Comparison of ENCODE assay signal across 25 cellular contexts in the genomic region with DNA sequence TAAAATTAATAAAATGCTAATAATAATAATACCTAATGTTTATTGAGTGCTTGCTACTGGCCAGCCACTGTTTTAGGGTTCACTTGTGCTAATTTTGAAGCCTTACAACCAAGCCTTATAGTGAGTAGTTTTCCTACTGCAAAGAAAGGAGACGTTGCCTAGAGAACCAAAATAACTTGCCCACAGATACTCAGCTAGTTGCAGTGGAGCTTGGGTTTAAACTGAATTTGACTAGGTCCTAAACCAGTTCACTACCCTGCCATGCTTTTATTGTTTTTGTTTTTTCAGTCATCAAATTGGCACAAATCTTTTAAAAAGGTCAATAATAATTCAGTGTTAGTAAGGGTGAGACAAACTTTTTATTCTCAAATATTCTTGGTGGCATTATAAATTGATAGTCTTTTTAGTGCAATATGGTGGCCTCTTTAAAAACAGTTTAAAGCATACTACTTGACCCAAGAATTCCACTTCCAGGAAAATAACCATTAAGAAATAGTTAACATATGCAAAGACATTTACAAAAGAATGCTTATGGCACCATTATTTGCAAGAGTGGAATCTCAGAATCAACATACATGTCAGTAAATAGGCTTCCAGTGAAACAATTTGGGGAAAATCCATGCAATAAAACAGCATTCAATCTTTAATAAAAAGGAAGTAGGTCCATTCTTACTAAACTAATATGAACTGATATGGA.
"Had no signal": no experiment of that assay in that cellular context is flagged by ENCODE, and none has a peak within 500 bp of the region (broad histone marks: within the 10 kb centered on the region; RNA-seq: fewer than 3 reads in every experiment).

No MANE protein-coding gene starts in this region.

- H3K27me3 Mint-ChIP-seq: naive thymus-derived CD4-positive, alpha-beta T cell; stimulated activated naive B cell treated with anti-CD40 and anti-IgM and Interleukin-4, amounts not matched to agents 10 μg/mL and 1 μg/mL and 100 μg/mL, for 72 hours; stimulated activated naive CD8-positive, alpha-beta T cell treated with anti-CD3 and anti-CD28 coated beads, Interleukin-15, Interleukin-2, amounts not matched to agents 100 ng/mL and 50 ng/mL, for 24 hours had no signal

- H3K27ac Mint-ChIP-seq: naive thymus-derived CD4-positive, alpha-beta T cell; nephron; neural progenitor cell; progenitor cell of endocrine pancreas; stimulated activated naive B cell treated with anti-CD40 and anti-IgM and Interleukin-4, amounts not matched to agents 10 μg/mL and 1 μg/mL and 100 μg/mL, for 72 hours; stimulated activated naive CD8-positive, alpha-beta T cell treated with anti-CD3 and anti-CD28 coated beads, Interleukin-15, Interleukin-2, amounts not matched to agents 100 ng/mL and 50 ng/mL, for 24 hours had no signal

- H3K27ac ChIP-seq: esophagus squamous epithelium, hepatocyte, left lung, neural progenitor cell, parathyroid adenoma, right lobe of liver, thoracic aorta, tibial nerve, upper lobe of left lung had no signal

- H3K4me1 ChIP-seq: left lung, neural progenitor cell, parathyroid adenoma, right lobe of liver, tibial nerve, upper lobe of left lung had no signal

- H3K27me3 ChIP-seq: esophagus squamous epithelium, hepatocyte, left lung, neural progenitor cell, right lobe of liver, tibial nerve, upper lobe of left lung had no signal

- H3K4me3 Mint-ChIP-seq: naive thymus-derived CD4-positive, alpha-beta T cell; nephron; neural progenitor cell; stimulated activated naive B cell treated with anti-CD40 and anti-IgM and Interleukin-4, amounts not matched to agents 10 μg/mL and 1 μg/mL and 100 μg/mL, for 72 hours; stimulated activated naive CD8-positive, alpha-beta T cell treated with anti-CD3 and anti-CD28 coated beads, Interleukin-15, Interleukin-2, amounts not matched to agents 100 ng/mL and 50 ng/mL, for 24 hours had no signal

- H3K9me3 ChIP-seq: esophagus squamous epithelium, left lung, right lobe of liver, thoracic aorta, upper lobe of left lung had no signal

- H3K9me3 Mint-ChIP-seq: nephron; neural progenitor cell; stimulated activated naive B cell treated with anti-CD40 and anti-IgM and Interleukin-4, amounts not matched to agents 10 μg/mL and 1 μg/mL and 100 μg/mL, for 72 hours had no signal

- H3K4me1 Mint-ChIP-seq: naive thymus-derived CD4-positive, alpha-beta T cell; nephron; stimulated activated naive B cell treated with anti-CD40 and anti-IgM and Interleukin-4, amounts not matched to agents 10 μg/mL and 1 μg/mL and 100 μg/mL, for 72 hours had no signal

- H3K4me3 ChIP-seq: dorsolateral prefrontal cortex, esophagus squamous epithelium, hepatocyte, left lung, neural progenitor cell, right lobe of liver, thoracic aorta, tibial nerve, upper lobe of left lung had no signal

- ATAC-seq: left lung; naive thymus-derived CD4-positive, alpha-beta T cell; right lobe of liver; stimulated activated naive B cell treated with anti-CD40 and anti-IgM and Interleukin-4, amounts not matched to agents 10 μg/mL and 1 μg/mL and 100 μg/mL, for 72 hours had no signal

- H3K36me3 ChIP-seq: esophagus squamous epithelium, left lung, neural progenitor cell, right lobe of liver, thoracic aorta, tibial nerve, upper lobe of left lung had no signal

- H3K9ac ChIP-seq: neural progenitor cell, parathyroid adenoma had no signal

- H3K36me3 Mint-ChIP-seq: naive thymus-derived CD4-positive, alpha-beta T cell; neural progenitor cell; stimulated activated naive B cell treated with anti-CD40 and anti-IgM and Interleukin-4, amounts not matched to agents 10 μg/mL and 1 μg/mL and 100 μg/mL, for 72 hours had no signal

- DNase-seq: cerebellar nuclear complex; dorsolateral prefrontal cortex; effector CD4-positive, alpha-beta T cell; esophagus squamous epithelium; foreskin melanocyte; head of caudate nucleus; kidney; left lung; mesenchymal stem cell; midbrain; naive thymus-derived CD4-positive, alpha-beta T cell; right lobe of liver; small intestine; stimulated activated CD4-positive, alpha-beta T cell treated with anti-CD3 and anti-CD28 coated beads, Interleukin-15, amount 100 ng/mL, for 24 hours; stimulated activated CD4-positive, alpha-beta T cell treated with anti-CD3 and anti-CD28 coated beads, Interleukin-2, amount 100 ng/mL, for 48 hours; stimulated activated naive B cell treated with anti-CD40 and anti-IgM and Interleukin-4, amounts not matched to agents 10 μg/mL and 1 μg/mL and 100 μg/mL, for 72 hours; upper lobe of left lung had no signal
